In genomic region chr17:29593546-29594440, GRCh38 we compare ENCODE assay signal across 6 cellular contexts. TPM values are rescaled to one million over a fixed set of nuclear protein-coding genes. Genes with fewer than 3 reads are reported as not detected.
DNase-seq lines count a peak whose midpoint lies in the region; ATAC-seq and TF ChIP-seq lines count a peak whose summit lies in the region.

No MANE protein-coding gene starts in this region.

- peak; percentile 40 for TF ChIP-seq CTCF in RWPE1 (conservative IDR thresholded peaks at IDR 0.05; ENCODE audit: low read depth)
- peak; percentile 58 for TF ChIP-seq CTCF in foreskin keratinocyte (conservative IDR thresholded peaks at IDR 0.05)

- in situ Hi-C loops in HAP-1 (cut with MboI; ENCODE audit: low sequenced_read_pairs) = no loop called here

- CTCF ChIA-PET in RWPE1 (lab: Yijun Ruan, JAX) = interaction anchor here (0.6 to 5.4 kb wide), 12 partner anchors 10 to 453 kb away, joined by 3 to 71 read pairs (median 5); partner anchors contain the start of gene ABHD15

- H3K27ac ChIP-seq in RWPE1 (peak overlapping the region; percentile 99), foreskin keratinocyte (no peak overlapping the region), stomach smooth muscle (ENCODE audit: low read length) (no peak overlapping the region)

- H3K4me1 ChIP-seq in HAP-1 (peaks cover 45% of the 10 kb centered on the region), foreskin keratinocyte (peaks cover 12% of the 10 kb centered on the region), stomach smooth muscle (ENCODE audit: control insufficient read depth, insufficient read depth, low read length) (peaks cover 53% of the 10 kb centered on the region)

- H3K9ac ChIP-seq in stomach smooth muscle (ENCODE audit: low read length in 2 of 2) = peak overlapping the region in 1 of 2 donors; percentile 48

- no peaks in the 10 kb centered on the region for H3K27me3 ChIP-seq in HAP-1 (ENCODE audit: low read depth)
- H3K27me3 ChIP-seq in foreskin keratinocyte = no peaks in the 10 kb centered on the region
- peaks cover 0 to 3% of the 10 kb centered on the region in 2 donors for H3K27me3 ChIP-seq in stomach smooth muscle (ENCODE audit: control insufficient read depth in 1 of 2, insufficient read depth in 2 of 2, low read length in 2 of 2)

- POLR2A ChIA-PET in RWPE1 (lab: Yijun Ruan, JAX; ENCODE audit: low non-redundant PET) = no interaction called here

- no peaks in the 10 kb centered on the region for H3K36me3 ChIP-seq in HAP-1 (replicated peaks)
- no peaks in the 10 kb centered on the region for H3K36me3 ChIP-seq in stomach smooth muscle (ENCODE audit: control insufficient read depth in 2 of 2, insufficient read depth in 2 of 2, low read length in 2 of 2)

- ATAC-seq in foreskin keratinocyte = no peak

- DNase-seq in HAP-1 (ENCODE audit: low spot score in 2 of 2) = peak; percentile 39 to 74
- peak; percentile 28 for DNase-seq in RWPE1 (ENCODE audit: low spot score)
- DNase-seq in foreskin keratinocyte = no peak
- no peak for DNase-seq in AG08395 (ENCODE audit: low spot score)
- DNase-seq in NCI-H2029 treated with DMSO at 0.1 percent for 48 hours (lab: John Stamatoyannopoulos, UW) = no peak

- H3K9me3 ChIP-seq in HAP-1 (no peaks in the 10 kb centered on the region), stomach smooth muscle (ENCODE audit: control insufficient read depth in 2 of 2, low read length in 2 of 2) (no peaks in the 10 kb centered on the region)

- H3K4me3 ChIP-seq in HAP-1 (peak overlapping the region; percentile 55), stomach smooth muscle (ENCODE audit: low read length in 2 of 2) (peak overlapping the region; percentile 51 to 73)

RNA-seq across cellular contexts. Expression of gene ANKRD13B, which starts 0.9 kb away (rescaled TPM):
- total RNA-seq in foreskin keratinocyte = 9.2 and 11.7 TPM in 2 replicates
- polyA plus RNA-seq in foreskin keratinocyte = 6.6 and 7.4 TPM in 2 replicates

RNA-seq across cellular contexts. Expression of gene GIT1, which starts 4.3 kb away (rescaled TPM):
- 49.9 and 57.6 TPM in 2 replicates for total RNA-seq in foreskin keratinocyte
- 41.6 and 50.5 TPM in 2 replicates for polyA plus RNA-seq in foreskin keratinocyte

RNA-seq across cellular contexts. Expression of gene TP53I13, which starts 25.3 kb away (rescaled TPM):
- total RNA-seq in foreskin keratinocyte = 35.1 and 38.5 TPM in 2 replicates
- polyA plus RNA-seq in foreskin keratinocyte = 43.4 and 46.5 TPM in 2 replicates

RNA-seq across cellular contexts. Expression of gene ABHD15, which starts 27.0 kb away (rescaled TPM):
- total RNA-seq in foreskin keratinocyte = 7.5 and 8.9 TPM in 2 replicates
- 5.5 and 6.1 TPM in 2 replicates for polyA plus RNA-seq in foreskin keratinocyte

RNA-seq across cellular contexts. Expression of gene CORO6, which starts 28.9 kb away (rescaled TPM):
- total RNA-seq in foreskin keratinocyte = 23.0 and 37.6 TPM in 2 replicates
- polyA plus RNA-seq in foreskin keratinocyte = 19.3 and 33.1 TPM in 2 replicates

Comparison
In these comparisons a context has a peak if more than half of its experiments do, and no peak if none do; other contexts are left out.
1. DNase-seq: peak in HAP-1 (2 of 2) and RWPE1 (single experiment); none in foreskin keratinocyte (0 of 2), AG08395 (single experiment) and NCI-H2029 treated with DMSO at 0.1 percent for 48 hours (single experiment).